Comparison of ENCODE assay signal across 1 cellular context in the genomic region with DNA sequence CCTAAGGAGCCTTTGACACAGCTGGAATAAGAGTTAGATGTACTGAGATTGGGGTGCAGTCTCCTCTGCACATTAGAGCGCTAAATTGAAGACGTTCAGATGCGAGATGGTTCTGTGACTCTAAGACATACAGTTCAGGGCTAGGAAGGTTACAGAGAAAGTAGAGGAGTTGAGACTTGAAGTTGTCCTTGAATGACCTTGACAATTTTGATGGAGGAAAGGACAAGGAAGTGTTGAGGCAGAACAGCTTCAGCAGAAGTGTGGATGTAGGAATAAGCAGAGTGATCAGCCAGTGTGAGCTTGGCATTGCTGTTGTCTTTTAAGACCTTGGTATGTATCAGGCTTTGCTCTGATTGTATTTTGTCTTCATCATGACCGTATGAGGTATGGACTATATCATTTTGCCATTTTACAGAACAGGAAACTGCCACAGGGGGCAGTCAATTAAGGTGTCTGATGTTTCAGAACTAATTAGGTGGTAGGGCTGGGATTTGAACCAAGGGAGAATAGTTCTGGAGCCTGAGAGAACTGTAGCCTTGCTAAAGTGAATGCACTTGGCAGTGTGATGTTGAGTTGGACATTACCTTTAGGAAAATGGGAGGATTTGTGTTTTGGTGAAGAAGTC.
TF ChIP-seq lines count a peak whose summit lies in the region.

No MANE protein-coding gene starts in this region.

TF ChIP-seq in H1, 55 proteins besides CTCF, POLR2A, EP300 and RAD21:
- TF ChIP-seq JUN (IDR thresholded peaks at IDR 0.05; ENCODE audit: low read depth, low read length) (no peak), CBX5 (IDR thresholded peaks at IDR 0.05; ENCODE audit: low read depth, low read length) (no peak)
